Comparison of ENCODE assay signal across 9 cellular contexts in the genomic region with DNA sequence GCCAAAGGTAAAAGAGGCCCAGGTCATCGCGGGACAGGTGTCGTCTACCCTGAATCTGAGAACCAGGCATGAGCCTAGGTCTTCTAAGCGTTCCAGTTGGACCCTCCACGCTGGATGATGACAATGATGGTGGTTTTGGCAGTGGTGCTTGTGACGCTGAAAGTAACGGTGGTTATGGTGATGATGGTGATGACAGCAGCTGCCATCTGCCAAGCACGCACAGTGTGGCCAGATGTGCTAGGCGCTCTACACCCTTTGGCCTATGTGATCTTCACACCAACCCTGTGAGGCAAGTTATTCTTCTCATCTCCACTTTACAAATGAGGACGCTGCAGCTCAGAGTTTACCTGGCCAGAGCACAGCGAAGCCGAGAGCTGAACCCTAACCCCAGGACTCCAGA.
DNase-seq lines count a peak whose midpoint lies in the region; ATAC-seq, FAIRE-seq and TF ChIP-seq lines count a peak whose summit lies in the region.
"Had no signal": no experiment of that assay in that cellular context is flagged by ENCODE, and none has a peak within 500 bp of the region (broad histone marks: within the 10 kb centered on the region; RNA-seq: fewer than 3 reads in every experiment).

No MANE protein-coding gene starts in this region.

- no peaks in the 10 kb centered on the region for H3K9me3 Mint-ChIP-seq in dendritic cell treated with granulocyte-macrophage colony-stimulating factor and Interleukin-4, amounts not matched to agents 40 ng/mL and 50 ng/mL, for 4 days
- H3K9me3 Mint-ChIP-seq in neural progenitor cell, result no peaks in the 10 kb centered on the region

- no peak for ATAC-seq in HG02571 (IDR thresholded peaks at IDR 0.05; ENCODE audit: unreplicated experiment)
- no peak for ATAC-seq in HG03565 (IDR thresholded peaks at IDR 0.05; ENCODE audit: unreplicated experiment)

- no peak for TF ChIP-seq CTCF in neural progenitor cell (IDR thresholded peaks at IDR 0.05)

- DNase-seq in neural progenitor cell (ENCODE audit: low spot score) (no peak), urothelium cell line (ENCODE audit: low spot score) (no peak), NCI-H1105 treated with DMSO at 0.1 percent for 48 hours (lab: John Stamatoyannopoulos, UW) (no peak)

- peak overlapping the region; percentile 68 for H3K27ac Mint-ChIP-seq in dendritic cell treated with granulocyte-macrophage colony-stimulating factor and Interleukin-4, amounts not matched to agents 40 ng/mL and 50 ng/mL, for 4 days
- H3K27ac Mint-ChIP-seq in neural progenitor cell, result peak overlapping the region; percentile 12

- H3K9me3 ChIP-seq in BLaER1 treated with 17β-estradiol and CSF1 and Interleukin-3, amounts not matched to agents 10 nM and 100 nM (replicated peaks in 1 of 11), result no peaks in the 10 kb centered on the region
- H3K9me3 ChIP-seq in HUES64 (ENCODE audit: insufficient read depth, low read depth, low read length) (no peaks in the 10 kb centered on the region), neural progenitor cell (ENCODE audit: low read depth) (no peaks in the 10 kb centered on the region)

- WGBS in HUES64, result 93% methylated on average over 12 of the region's 12 CpGs

- peaks cover 99 to 100% (median 100%) of the 10 kb centered on the region in 10 experiments for H3K4me1 ChIP-seq in BLaER1 treated with 17β-estradiol and CSF1 and Interleukin-3, amounts not matched to agents 10 nM and 100 nM
- H3K4me1 ChIP-seq in HUES64 (ENCODE audit: insufficient read depth, low read length) (peaks cover 10% of the 10 kb centered on the region), neural progenitor cell (peaks cover 33% of the 10 kb centered on the region)

- intact Hi-C loops in dendritic cell treated with granulocyte-macrophage colony-stimulating factor and Interleukin-4, amounts not matched to agents 40 ng/mL and 50 ng/mL, for 4 days (cut with micrococcal nuclease), result no loop called here

- H3K79me2 ChIP-seq in neural progenitor cell (ENCODE audit: low read depth), result peaks cover 19% of the 10 kb centered on the region

- H3K27me3 Mint-ChIP-seq in dendritic cell treated with granulocyte-macrophage colony-stimulating factor and Interleukin-4, amounts not matched to agents 40 ng/mL and 50 ng/mL, for 4 days, result no peaks in the 10 kb centered on the region
- H3K27me3 Mint-ChIP-seq in neural progenitor cell (ENCODE audit: insufficient read depth, low read depth), result peaks cover 2% of the 10 kb centered on the region

- H2AFZ ChIP-seq in neural progenitor cell (replicated peaks), result no peak overlapping the region

- H3K4me3 ChIP-seq in BLaER1 treated with 17β-estradiol and CSF1 and Interleukin-3, amounts not matched to agents 10 nM and 100 nM, result no peak overlapping the region
- no peak overlapping the region for H3K4me3 ChIP-seq in HUES64 (ENCODE audit: low read length)
- no peak overlapping the region for H3K4me3 ChIP-seq in neural progenitor cell

- peak overlapping the region in 10 of 11 experiments; percentile 16 to 97 (median 90); a peak in 19 of 22 replicates for H3K27ac ChIP-seq in BLaER1 treated with 17β-estradiol and CSF1 and Interleukin-3, amounts not matched to agents 10 nM and 100 nM
- peak overlapping the region; percentile 66 for H3K27ac ChIP-seq in HUES64 (ENCODE audit: low read depth, low read length)
- no peak overlapping the region for H3K27ac ChIP-seq in neural progenitor cell

- H3K9ac ChIP-seq in BLaER1 treated with 17β-estradiol and CSF1 and Interleukin-3, amounts not matched to agents 10 nM and 100 nM, result peak overlapping the region in 7 of 11 experiments; percentile 15 to 85 (median 55); a peak in 10 of 22 replicates
- H3K9ac ChIP-seq in HUES64 (ENCODE audit: low read depth, low read length), result no peak overlapping the region
- no peak overlapping the region for H3K9ac ChIP-seq in neural progenitor cell

- H3K4me2 ChIP-seq in BLaER1 treated with 17β-estradiol and CSF1 and Interleukin-3, amounts not matched to agents 10 nM and 100 nM, result peak overlapping the region; percentile 94 to 100 (median 96)
- no peak overlapping the region for H3K4me2 ChIP-seq in neural progenitor cell

- FAIRE-seq in urothelium cell line (lab: Jason Lieb, UNC), result no peak
- FAIRE-seq: H54 had no signal

- peaks cover 0 to 28% (median 0%) of the 10 kb centered on the region in 11 experiments; a peak in 6 of 22 replicates for H3K36me3 ChIP-seq in BLaER1 treated with 17β-estradiol and CSF1 and Interleukin-3, amounts not matched to agents 10 nM and 100 nM
- H3K36me3 ChIP-seq in HUES64 (ENCODE audit: insufficient read depth, low read length), result no peaks in the 10 kb centered on the region
- H3K36me3 ChIP-seq in neural progenitor cell, result no peaks in the 10 kb centered on the region

- peaks cover 6% of the 10 kb centered on the region for H3F3A ChIP-seq in neural progenitor cell (ENCODE audit: low read depth)

- H3K4me3 Mint-ChIP-seq in dendritic cell treated with granulocyte-macrophage colony-stimulating factor and Interleukin-4, amounts not matched to agents 40 ng/mL and 50 ng/mL, for 4 days, result no peak overlapping the region
- H3K4me3 Mint-ChIP-seq in neural progenitor cell, result no peak overlapping the region

- H3K4me1 Mint-ChIP-seq in dendritic cell treated with granulocyte-macrophage colony-stimulating factor and Interleukin-4, amounts not matched to agents 40 ng/mL and 50 ng/mL, for 4 days (ENCODE audit: low read depth), result peaks cover 81% of the 10 kb centered on the region
- peaks cover 21% of the 10 kb centered on the region for H3K4me1 Mint-ChIP-seq in neural progenitor cell

- H3K27me3 ChIP-seq in BLaER1 treated with 17β-estradiol and CSF1 and Interleukin-3, amounts not matched to agents 10 nM and 100 nM, result no peaks in the 10 kb centered on the region
- H3K27me3 ChIP-seq in HUES64 (ENCODE audit: insufficient read depth, low read length) (no peaks in the 10 kb centered on the region), neural progenitor cell (no peaks in the 10 kb centered on the region)

- peaks cover 13% of the 10 kb centered on the region for H3K36me3 Mint-ChIP-seq in dendritic cell treated with granulocyte-macrophage colony-stimulating factor and Interleukin-4, amounts not matched to agents 40 ng/mL and 50 ng/mL, for 4 days (ENCODE audit: low read depth)
- H3K36me3 Mint-ChIP-seq in neural progenitor cell, result no peaks in the 10 kb centered on the region

- H4K20me1 ChIP-seq in BLaER1 treated with 17β-estradiol and CSF1 and Interleukin-3, amounts not matched to agents 10 nM and 100 nM, result peaks cover 0 to 96% (median 16%) of the 10 kb centered on the region in 11 experiments; a peak in 10 of 22 replicates
- H4K20me1 ChIP-seq in neural progenitor cell (ENCODE audit: low read depth), result peaks cover 40% of the 10 kb centered on the region

Comparison
In these comparisons a context has a peak if more than half of its experiments do, and no peak if none do; other contexts are left out.
1. H3K9ac ChIP-seq: peak in BLaER1 treated with 17β-estradiol and CSF1 and Interleukin-3, amounts not matched to agents 10 nM and 100 nM (7 of 11); none in HUES64 (single experiment) and neural progenitor cell (single experiment).